In the genomic region with DNA sequence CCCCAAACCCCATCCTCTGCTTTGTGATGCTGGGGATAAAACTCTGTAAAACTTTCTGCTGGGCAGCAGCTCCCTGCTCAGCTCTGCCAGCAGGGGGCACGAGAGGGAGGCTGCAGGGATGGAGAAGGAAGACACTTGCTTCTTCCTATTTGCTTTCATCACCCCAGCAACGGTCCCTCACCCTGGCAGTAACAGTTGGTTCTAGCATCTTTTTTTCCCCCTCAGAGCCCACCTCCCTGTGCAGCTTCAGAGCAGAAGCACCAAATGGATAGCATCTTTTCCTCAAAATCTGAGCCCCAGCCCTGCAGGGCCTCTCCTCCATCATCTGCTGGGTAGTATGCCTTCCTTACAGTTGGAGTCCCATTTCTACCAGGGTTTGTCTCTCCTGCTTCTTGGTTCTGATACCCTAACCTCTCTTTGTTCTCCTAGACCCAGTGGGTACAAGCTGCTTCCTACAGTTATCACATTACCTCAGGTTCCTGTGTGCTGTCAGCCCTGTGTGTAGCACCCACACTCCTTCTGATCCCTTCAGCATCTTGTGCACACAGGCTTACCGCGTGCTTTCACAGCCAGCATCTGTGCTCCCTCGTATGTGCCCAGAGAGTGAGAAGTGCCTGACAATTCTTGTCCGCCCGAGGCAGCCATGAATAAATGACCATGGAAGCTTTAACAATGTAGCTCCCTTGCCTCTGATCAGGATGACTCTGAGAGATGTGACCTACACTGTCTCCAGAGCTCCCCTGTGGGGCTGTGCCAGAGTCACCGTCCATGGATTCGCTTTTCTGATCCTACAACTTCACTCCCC, we compare ENCODE assay signal across 9 cellular contexts. TPM values are rescaled to one million over a fixed set of nuclear protein-coding genes. Genes with fewer than 3 reads are reported as not detected.
DNase-seq lines count a peak whose midpoint lies in the region; ATAC-seq lines count a peak whose summit lies in the region.
"Had no signal": no experiment of that assay in that cellular context is flagged by ENCODE, and none has a peak within 500 bp of the region (broad histone marks: within the 10 kb centered on the region; RNA-seq: fewer than 3 reads in every experiment).

No MANE protein-coding gene starts in this region.

- no peak overlapping the region for H3K4me3 ChIP-seq in MG63

- H3K27ac Mint-ChIP-seq in activated naive CD8-positive, alpha-beta T cell = peak overlapping the region; percentile 11

- H3K4me1 Mint-ChIP-seq in activated naive CD8-positive, alpha-beta T cell (ENCODE audit: low read depth) = peaks cover 8% of the 10 kb centered on the region

- H3K9me3 ChIP-seq in MG63 = no peaks in the 10 kb centered on the region

- H3K27me3 Mint-ChIP-seq in activated naive CD8-positive, alpha-beta T cell = no peaks in the 10 kb centered on the region

- H3K4me3 Mint-ChIP-seq in activated naive CD8-positive, alpha-beta T cell = no peak overlapping the region

- peaks cover 89% of the 10 kb centered on the region for H3K36me3 ChIP-seq in MG63

- H3K9me3 Mint-ChIP-seq in activated naive CD8-positive, alpha-beta T cell (ENCODE audit: low read depth) = no peaks in the 10 kb centered on the region

- H3K27me3 ChIP-seq in MG63 = no peaks in the 10 kb centered on the region

- ATAC-seq in GM19463 (IDR thresholded peaks at IDR 0.05; ENCODE audit: unreplicated experiment) (peak; percentile 81), Right ventricle myocardium inferior (peak; percentile 56), GM18498 (IDR thresholded peaks at IDR 0.05; ENCODE audit: unreplicated experiment) (no peak)

- intact Hi-C loops in Right ventricle myocardium inferior (cut with DNase I) = loop anchor here (5.0 kb wide), 3 partner anchors 137 to 207 kb away; no protein-coding TSS in a partner anchor

- no peaks in the 10 kb centered on the region for H3K36me3 Mint-ChIP-seq in activated naive CD8-positive, alpha-beta T cell

- DNase-seq in COLO668 (lab: John Stamatoyannopoulos, UW; ENCODE audit: unreplicated experiment) = peak; percentile 64
- DNase-seq in MG63 = peak; percentile 75
- peak; percentile 69 for DNase-seq in T follicular helper cell (ENCODE audit: low read depth)
- peak; percentile 76 for DNase-seq in Right ventricle myocardium inferior (ENCODE audit: missing footprints)
- peak; percentile 75 for DNase-seq in putamen (ENCODE audit: low spot score)

RNA-seq across cellular contexts. Expression of gene CKAP2L, which starts 14.5 kb away (rescaled TPM):
- total RNA-seq in MG63 (2014; rRNA removed; shearing (Covaris generic); ENCODE audit: low replicate concordance) = 19.4 and 19.9 TPM in 2 replicates
- total RNA-seq in Right ventricle myocardium inferior = 1.3 TPM

RNA-seq across cellular contexts. Expression of gene NT5DC4, which starts 29.1 kb away (rescaled TPM):
- not detected in 2 replicates for total RNA-seq in MG63 (2014; rRNA removed; shearing (Covaris generic); ENCODE audit: low replicate concordance)
- not detected for total RNA-seq in Right ventricle myocardium inferior
- total RNA-seq: activated CD8-positive, alpha-beta memory T cell treated with anti-CD3 and anti-CD28 coated beads for 36 hours had no signal

RNA-seq across cellular contexts. Expression of gene IL1A, which starts 34.3 kb away (rescaled TPM):
- total RNA-seq in MG63 (2014; rRNA removed; shearing (Covaris generic); ENCODE audit: low replicate concordance) = 2.1 TPM in 1 of 2 replicates, not detected in the other
- total RNA-seq in Right ventricle myocardium inferior = not detected
